ENCODE assay signal across 8 cellular contexts in genomic region chr7:39950473-39951155, GRCh38.
DNase-seq lines count a peak whose midpoint lies in the region; ATAC-seq lines count a peak whose summit lies in the region.

No MANE protein-coding gene starts in this region.

- H3K4me1 ChIP-seq in ES-I3 (ENCODE audit: insufficient read depth, low read length): no peaks in the 10 kb centered on the region
- peaks cover 16% of the 10 kb centered on the region; the same call in 1 of the 2 replicates for H3K4me1 ChIP-seq in HUES48 (ENCODE audit: control insufficient read depth, insufficient read depth, low read length)

- H3K4me3 ChIP-seq in HUES48 (ENCODE audit: low read depth, low read length): peak overlapping the region; percentile 88

- peak overlapping the region; percentile 99 for H3K27ac Mint-ChIP-seq in central memory CD8-positive, alpha-beta T cell (ENCODE audit: low read depth)

- H3K36me3 ChIP-seq in ES-I3 (ENCODE audit: insufficient read depth, low read length): no peaks in the 10 kb centered on the region
- H3K36me3 ChIP-seq in HUES48 (ENCODE audit: control insufficient read depth, insufficient read depth, low read length): no peaks in the 10 kb centered on the region

- ATAC-seq in central memory CD8-positive, alpha-beta T cell (replicated peaks; ENCODE audit: extremely low read depth, poor library complexity, severe bottlenecking): no peak
- no peak for ATAC-seq in HG03039 (IDR thresholded peaks at IDR 0.05; ENCODE audit: unreplicated experiment)

- peaks cover 32% of the 10 kb centered on the region for H3K36me3 Mint-ChIP-seq in central memory CD8-positive, alpha-beta T cell (ENCODE audit: insufficient read depth)

- H3K9ac ChIP-seq in ES-I3 (ENCODE audit: low read depth, low read length) (peak overlapping the region; percentile 93), HUES48 (ENCODE audit: low read depth, low read length) (peak overlapping the region; percentile 83)

- H3K27me3 Mint-ChIP-seq in central memory CD8-positive, alpha-beta T cell: no peaks in the 10 kb centered on the region

- H3K4me1 Mint-ChIP-seq in central memory CD8-positive, alpha-beta T cell: peaks cover 46% of the 10 kb centered on the region

- H3K9me3 ChIP-seq in ES-I3 (ENCODE audit: control insufficient read depth, insufficient read depth, low read length) (no peaks in the 10 kb centered on the region), HUES48 (ENCODE audit: control insufficient read depth, insufficient read depth, low read length) (no peaks in the 10 kb centered on the region)

- DNase-seq in activated CD4-positive, alpha-beta T cell treated with anti-CD3 and anti-CD28 coated beads for 1 hour: peak; percentile 19
- peak; percentile 28 to 35 for DNase-seq in central memory CD8-positive, alpha-beta T cell (ENCODE audit: low spot score in 2 of 2)
- DNase-seq in stimulated activated CD4-positive, alpha-beta T cell treated with anti-CD3 and anti-CD28 coated beads, Interleukin-1b, Interleukin-23, amount 100 ng/mL, for 4 hours (ENCODE audit: low read depth in 2 of 2): peak; percentile 13 to 43
- DNase-seq in NCI-H187 treated with DMSO at 0.1 percent for 48 hours (lab: John Stamatoyannopoulos, UW): no peak

- peak overlapping the region; percentile 95 for H3K4me3 Mint-ChIP-seq in central memory CD8-positive, alpha-beta T cell

- H3K27ac ChIP-seq in HUES48 (ENCODE audit: low read depth, low read length) (peak overlapping the region; percentile 100), layer of hippocampus (ENCODE audit: low read depth, low read length) (peak overlapping the region; percentile 96)

- H3K27me3 ChIP-seq in HUES48 (ENCODE audit: control insufficient read depth, insufficient read depth, low read length) (no peaks in the 10 kb centered on the region), layer of hippocampus (ENCODE audit: control insufficient read depth, insufficient read depth, low read length) (no peaks in the 10 kb centered on the region)

- no peaks in the 10 kb centered on the region for H3K9me3 Mint-ChIP-seq in central memory CD8-positive, alpha-beta T cell
